ENCODE assay signal across 23 cellular contexts in genomic region chr20:24768977-24769675, GRCh38.
A peak's percentile ranks its signal among the peaks of the same experiment; 100 is the strongest.
DNase-seq lines count a peak whose midpoint lies in the region; ATAC-seq and TF ChIP-seq lines count a peak whose summit lies in the region.
"Had no signal": no experiment of that assay in that cellular context is flagged by ENCODE, and none has a peak within 500 bp of the region (broad histone marks: within the 10 kb centered on the region; RNA-seq: fewer than 3 reads in every experiment).

No MANE protein-coding gene starts in this region.

- H3K36me3 ChIP-seq in BLaER1 treated with 17β-estradiol and CSF1 and Interleukin-3, amounts not matched to agents 10 nM and 100 nM, result no peaks in the 10 kb centered on the region
- no peaks in the 10 kb centered on the region for H3K36me3 ChIP-seq in RWPE2 (ENCODE audit: low read depth)
- H3K36me3 ChIP-seq: esophagus muscularis mucosa, gastrocnemius medialis, right lobe of liver had no signal

- no peaks in the 10 kb centered on the region for H3K36me3 Mint-ChIP-seq in activated naive CD4-positive, alpha-beta T cell treated with anti-CD3 and anti-CD28 coated beads, Interleukin-2, amount 10 ng/mL, durations not matched to agents 7 days and 5 days
- H3K36me3 Mint-ChIP-seq: activated naive CD8-positive, alpha-beta T cell treated with anti-CD3 and anti-CD28 coated beads, Interleukin-2, amount 10 ng/mL, durations not matched to agents 7 days and 5 days; CD8-positive, alpha-beta memory T cell; memory B cell; WTC11 had no signal

- H3K9me3 Mint-ChIP-seq in activated naive CD4-positive, alpha-beta T cell treated with anti-CD3 and anti-CD28 coated beads, Interleukin-2, amount 10 ng/mL, durations not matched to agents 7 days and 5 days, result no peaks in the 10 kb centered on the region
- H3K9me3 Mint-ChIP-seq: activated naive CD8-positive, alpha-beta T cell treated with anti-CD3 and anti-CD28 coated beads, Interleukin-2, amount 10 ng/mL, durations not matched to agents 7 days and 5 days; activated T-cell treated with anti-CD3 and anti-CD28 coated beads, Interleukin-2, amount 50 U/mL, for 72 hours; memory B cell had no signal

- CTCF ChIA-PET in activated naive CD4-positive, alpha-beta T cell treated with anti-CD3 and anti-CD28 coated beads, Interleukin-2, amount 10 ng/mL, durations not matched to agents 7 days and 5 days (lab: Charles Lee), result no interaction called here

- H3K27me3 Mint-ChIP-seq in activated naive CD4-positive, alpha-beta T cell treated with anti-CD3 and anti-CD28 coated beads, Interleukin-2, amount 10 ng/mL, durations not matched to agents 7 days and 5 days, result peaks cover 49% of the 10 kb centered on the region

- no peaks in the 10 kb centered on the region for H4K20me1 ChIP-seq in BLaER1 treated with 17β-estradiol and CSF1 and Interleukin-3, amounts not matched to agents 10 nM and 100 nM

- no peak overlapping the region for H3K4me3 ChIP-seq in BLaER1 treated with 17β-estradiol and CSF1 and Interleukin-3, amounts not matched to agents 10 nM and 100 nM
- H3K4me3 ChIP-seq in RWPE2 (ENCODE audit: severe bottlenecking) (no peak overlapping the region), fibroblast of villous mesenchyme (ENCODE audit: low read depth, low read length) (no peak overlapping the region)
- H3K4me3 ChIP-seq: esophagus muscularis mucosa, gastrocnemius medialis, right lobe of liver had no signal

- no peak for ATAC-seq in RWPE2 (ENCODE audit: low read depth)
- no peak for ATAC-seq in sciatic nerve
- no peak for ATAC-seq in GM18502 (IDR thresholded peaks at IDR 0.05; ENCODE audit: poor library complexity, unreplicated experiment)
- ATAC-seq: activated CD8-positive, alpha-beta T cell treated with anti-CD3 and anti-CD28 coated beads, Interleukin-2, amount 10 ng/mL, durations not matched to agents 7 days and 5 days; activated T-cell treated with anti-CD3 and anti-CD28 coated beads, Interleukin-2, amount 50 U/mL, for 72 hours; gastrocnemius medialis; left cardiac atrium; right lobe of liver had no signal

- H3K27ac ChIP-seq in BLaER1 treated with 17β-estradiol and CSF1 and Interleukin-3, amounts not matched to agents 10 nM and 100 nM, result peak overlapping the region in 3 of 11 experiments; percentile 15 to 51 (median 16); a peak in 3 of 22 replicates
- no peak overlapping the region for H3K27ac ChIP-seq in RWPE2 (ENCODE audit: poor library complexity, severe bottlenecking)
- H3K27ac ChIP-seq: esophagus muscularis mucosa, gastrocnemius medialis, right lobe of liver had no signal

- H3K4me3 Mint-ChIP-seq in activated naive CD4-positive, alpha-beta T cell treated with anti-CD3 and anti-CD28 coated beads, Interleukin-2, amount 10 ng/mL, durations not matched to agents 7 days and 5 days, result no peak overlapping the region
- H3K4me3 Mint-ChIP-seq: activated CD8-positive, alpha-beta T cell treated with anti-CD3 and anti-CD28 coated beads, Interleukin-2, amount 10 ng/mL, durations not matched to agents 7 days and 5 days; activated naive CD8-positive, alpha-beta T cell treated with anti-CD3 and anti-CD28 coated beads, Interleukin-2, amount 10 ng/mL, durations not matched to agents 7 days and 5 days; activated T-cell treated with anti-CD3 and anti-CD28 coated beads, Interleukin-2, amount 50 U/mL, for 72 hours; CD8-positive, alpha-beta memory T cell; memory B cell; nephron progenitor cell; WTC11 had no signal

- H3K4me2 ChIP-seq in BLaER1 treated with 17β-estradiol and CSF1 and Interleukin-3, amounts not matched to agents 10 nM and 100 nM, result peak overlapping the region; percentile 21 to 95 (median 81); a peak in 20 of 22 replicates

- H3K4me1 ChIP-seq in BLaER1 treated with 17β-estradiol and CSF1 and Interleukin-3, amounts not matched to agents 10 nM and 100 nM, result peaks cover 43 to 92% (median 82%) of the 10 kb centered on the region in 10 experiments
- H3K4me1 ChIP-seq in RWPE2 (ENCODE audit: insufficient read depth, poor library complexity, severe bottlenecking), result peaks cover 10% of the 10 kb centered on the region
- H3K4me1 ChIP-seq: esophagus muscularis mucosa, gastrocnemius medialis, right lobe of liver had no signal

- TF ChIP-seq CTCF in RWPE2 (IDR thresholded peaks at IDR 0.05; ENCODE audit: poor library complexity, severe bottlenecking) (no peak), fibroblast of villous mesenchyme (IDR thresholded peaks at IDR 0.05; ENCODE audit: insufficient read depth, low read depth, low read length) (no peak)

- peak overlapping the region in 3 of 11 experiments; percentile 14 to 35 (median 16); a peak in 2 of 22 replicates for H3K9ac ChIP-seq in BLaER1 treated with 17β-estradiol and CSF1 and Interleukin-3, amounts not matched to agents 10 nM and 100 nM

- peak; percentile 28 for DNase-seq in RWPE2 (ENCODE audit: low spot score)
- DNase-seq in fibroblast of villous mesenchyme (ENCODE audit: low read depth), result peak; percentile 8
- peak; percentile 33 for DNase-seq in sciatic nerve (ENCODE audit: low spot score)
- no peak for DNase-seq in NCI-H524 (lab: John Stamatoyannopoulos, UW)
- DNase-seq in activated naive CD4-positive, alpha-beta T cell treated with anti-CD3 and anti-CD28 coated beads, Interleukin-2, amount 10 ng/mL, durations not matched to agents 7 days and 5 days, result no peak
- DNase-seq: activated CD8-positive, alpha-beta T cell treated with anti-CD3 and anti-CD28 coated beads, Interleukin-2, amount 10 ng/mL, durations not matched to agents 7 days and 5 days; activated naive CD8-positive, alpha-beta T cell treated with anti-CD3 and anti-CD28 coated beads, Interleukin-2, amount 10 ng/mL, durations not matched to agents 7 days and 5 days; activated T-cell treated with anti-CD3 and anti-CD28 coated beads, Interleukin-2, amount 50 U/mL, for 72 hours; CD8-positive, alpha-beta memory T cell; cerebellar nuclear complex; DMS53; effector CD4-positive, alpha-beta T cell; gastrocnemius medialis; left cardiac atrium; nephron progenitor cell; RPMI8226; T-helper 9 cell had no signal

- H3K27ac Mint-ChIP-seq in activated naive CD4-positive, alpha-beta T cell treated with anti-CD3 and anti-CD28 coated beads, Interleukin-2, amount 10 ng/mL, durations not matched to agents 7 days and 5 days, result no peak overlapping the region
- H3K27ac Mint-ChIP-seq: activated CD8-positive, alpha-beta T cell treated with anti-CD3 and anti-CD28 coated beads, Interleukin-2, amount 10 ng/mL, durations not matched to agents 7 days and 5 days; activated naive CD8-positive, alpha-beta T cell treated with anti-CD3 and anti-CD28 coated beads, Interleukin-2, amount 10 ng/mL, durations not matched to agents 7 days and 5 days; activated T-cell treated with anti-CD3 and anti-CD28 coated beads, Interleukin-2, amount 50 U/mL, for 72 hours; CD8-positive, alpha-beta memory T cell; memory B cell; nephron progenitor cell had no signal

- no peaks in the 10 kb centered on the region for H3K4me1 Mint-ChIP-seq in activated naive CD4-positive, alpha-beta T cell treated with anti-CD3 and anti-CD28 coated beads, Interleukin-2, amount 10 ng/mL, durations not matched to agents 7 days and 5 days
- H3K4me1 Mint-ChIP-seq: activated naive CD8-positive, alpha-beta T cell treated with anti-CD3 and anti-CD28 coated beads, Interleukin-2, amount 10 ng/mL, durations not matched to agents 7 days and 5 days; CD8-positive, alpha-beta memory T cell had no signal

- H3K9me3 ChIP-seq in BLaER1 treated with 17β-estradiol and CSF1 and Interleukin-3, amounts not matched to agents 10 nM and 100 nM (replicated peaks in 1 of 11), result peaks cover 0 to 2% (median 0%) of the 10 kb centered on the region in 11 experiments; a peak in 1 of 22 replicates
- H3K9me3 ChIP-seq in RWPE2 (ENCODE audit: severe bottlenecking), result no peaks in the 10 kb centered on the region
- H3K9me3 ChIP-seq: esophagus muscularis mucosa, gastrocnemius medialis, right lobe of liver had no signal

- 0 out of 22 replicates have a peak, but pooled peaks cover 0 to 8% (median 0%) of the 10 kb centered on the region in 11 experiments for H3K27me3 ChIP-seq in BLaER1 treated with 17β-estradiol and CSF1 and Interleukin-3, amounts not matched to agents 10 nM and 100 nM
- no peaks in the 10 kb centered on the region for H3K27me3 ChIP-seq in RWPE2 (ENCODE audit: insufficient read depth, poor library complexity, severe bottlenecking)
- H3K27me3 ChIP-seq: gastrocnemius medialis, right lobe of liver had no signal

- intact Hi-C loops in sciatic nerve (cut with DNase I), result no loop called here

Comparison
In these comparisons a context has a peak if more than half of its experiments do, and no peak if none do; other contexts are left out.
1. DNase-seq: peak in RWPE2 (single experiment), fibroblast of villous mesenchyme (single experiment) and sciatic nerve (single experiment); none in NCI-H524 (0 of 2) and activated naive CD4-positive, alpha-beta T cell treated with anti-CD3 and anti-CD28 coated beads, Interleukin-2, amount 10 ng/mL, durations not matched to agents 7 days and 5 days (single experiment).